ENCODE assay signal across 15 cellular contexts in the genomic region with DNA sequence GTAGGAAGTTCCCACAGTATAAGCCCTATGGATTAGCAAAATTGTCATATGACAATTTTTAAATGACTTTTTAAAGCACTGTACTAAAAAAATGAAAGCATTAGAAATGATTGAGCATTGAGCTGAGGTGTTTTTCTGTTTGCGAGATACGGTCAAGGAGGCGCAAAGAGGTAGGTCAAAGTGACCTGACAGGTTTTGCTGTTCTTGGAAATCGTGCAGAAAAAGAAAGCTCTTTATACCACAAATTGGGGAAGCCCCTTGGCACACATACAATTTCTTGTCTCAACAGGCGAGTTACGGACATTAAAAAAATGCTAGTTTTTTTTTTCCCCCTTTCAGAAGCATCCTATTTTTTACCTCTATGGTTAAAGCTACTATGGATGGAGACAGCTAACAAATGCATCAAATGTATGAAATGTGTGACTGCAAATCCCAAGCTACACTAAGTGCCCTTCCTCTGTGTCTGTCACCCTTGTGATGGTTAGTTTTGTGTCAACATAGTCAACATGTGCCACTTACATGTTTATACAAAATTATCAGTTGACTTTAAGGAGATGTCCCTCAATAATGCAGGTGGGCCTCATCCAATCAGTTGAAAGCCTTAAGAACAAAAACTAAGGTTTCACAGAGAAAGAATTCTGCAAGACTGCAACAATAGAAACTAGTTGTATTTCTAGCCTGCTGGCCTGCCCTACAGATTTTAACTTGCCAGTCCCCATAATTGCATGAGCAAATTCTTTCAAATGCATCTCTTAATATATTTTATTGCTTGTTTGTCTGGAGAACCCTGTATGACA. TPM values are rescaled to one million over a fixed set of nuclear protein-coding genes. Genes with fewer than 3 reads are reported as not detected.
DNase-seq lines count a peak whose midpoint lies in the region; ATAC-seq and TF ChIP-seq lines count a peak whose summit lies in the region.
"Had no signal": no experiment of that assay in that cellular context is flagged by ENCODE, and none has a peak within 500 bp of the region (broad histone marks: within the 10 kb centered on the region; RNA-seq: fewer than 3 reads in every experiment).

No MANE protein-coding gene starts in this region.

- H3K9me3 ChIP-seq in left lung: no peaks in the 10 kb centered on the region
- H3K9me3 ChIP-seq: A549, BE2C had no signal

- no peak for TF ChIP-seq CTCF in left lung (IDR thresholded peaks at IDR 0.05)

- peaks cover 0 to 30% of the 10 kb centered on the region in 2 donors for H3K36me3 ChIP-seq in left lung
- H3K36me3 ChIP-seq: BE2C had no signal

- intact Hi-C loops in left lung (cut with DNase I): no loop called here

- no peaks in the 10 kb centered on the region for H3K27me3 ChIP-seq in left lung
- H3K27me3 ChIP-seq: BE2C had no signal

- no peak overlapping the region for H3K4me3 ChIP-seq in left lung
- H3K4me3 ChIP-seq: A549, GM12878, GM23338 had no signal

- ATAC-seq in GM19463 (IDR thresholded peaks at IDR 0.05; ENCODE audit: unreplicated experiment) (peak; percentile 48), HG02678 (IDR thresholded peaks at IDR 0.05; ENCODE audit: unreplicated experiment) (peak; percentile 53), left lung (peak; percentile 55)
- ATAC-seq in stimulated activated naive CD8-positive, alpha-beta T cell treated with anti-CD3 and anti-CD28 coated beads, Interleukin-15, Interleukin-2, amounts not matched to agents 100 U/mL and 50 U/mL, for 24 hours: no peak
- ATAC-seq: A549, GM23338 had no signal

- DNase-seq in left lung: no peak
- no peak for DNase-seq in cerebellar nuclear complex (lab: John Stamatoyannopoulos, UW)
- no peak for DNase-seq in stimulated activated naive CD8-positive, alpha-beta T cell treated with anti-CD3 and anti-CD28 coated beads, Interleukin-15, Interleukin-2, amounts not matched to agents 100 U/mL and 50 U/mL, for 24 hours
- no peak for DNase-seq in occipital lobe (lab: John Stamatoyannopoulos, UW)
- DNase-seq: BE2C; CD4-positive, alpha-beta memory T cell; DMS79; H7 had no signal

- H3K27ac ChIP-seq in left lung: no peak overlapping the region
- H3K27ac ChIP-seq: A549, C4-2B had no signal

- H3K4me1 ChIP-seq in left lung: no peaks in the 10 kb centered on the region
- H3K4me1 ChIP-seq: A549, BE2C had no signal

RNA-seq across cellular contexts. Expression of a gene that starts 29.3 kb away (rescaled TPM):
- total RNA-seq in left lung (10 to 100 TPM; 39.5 to 64.2 TPM), occipital lobe (6.9 TPM)

RNA-seq across cellular contexts. Expression of a gene that starts 29.4 kb away (rescaled TPM):
- total RNA-seq in left lung: 10 to 100 TPM; 17.8 to 20.2 TPM
- total RNA-seq in occipital lobe: 6.6 TPM

RNA-seq across cellular contexts. Expression of a gene that starts 30.0 kb away (rescaled TPM):
- total RNA-seq in left lung (1 to 10 TPM in 1 of 2 donors, under 1 TPM in 1; 0.06 to 3.5 TPM), occipital lobe (16.7 TPM)
- total RNA-seq: CD4-positive, alpha-beta memory T cell; G401; GM23338; H7 had no signal
